21 cellular contexts compared by ENCODE assay signal in the genomic region with DNA sequence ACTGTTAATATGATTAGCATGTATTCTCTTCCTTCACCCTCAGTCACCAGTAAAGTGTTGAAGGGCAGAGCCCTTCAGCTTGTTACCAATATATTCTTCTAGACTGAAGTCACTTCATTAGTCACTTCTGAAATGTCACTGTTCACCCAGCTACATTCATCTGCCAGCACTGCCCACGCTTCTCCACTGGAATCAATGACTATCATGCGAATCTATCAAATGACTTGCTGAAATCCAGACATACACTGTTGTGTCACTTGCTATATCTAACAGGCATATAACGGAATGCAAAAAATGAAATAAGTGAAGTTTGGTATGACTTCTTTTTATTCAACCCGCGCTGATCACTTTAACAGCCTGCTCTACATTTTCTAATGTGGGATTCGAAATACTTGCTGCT. TPM values are rescaled to one million over a fixed set of nuclear protein-coding genes. Genes with fewer than 3 reads are reported as not detected.
"Had no signal": no experiment of that assay in that cellular context is flagged by ENCODE, and none has a peak within 500 bp of the region (broad histone marks: within the 10 kb centered on the region; RNA-seq: fewer than 3 reads in every experiment).

No MANE protein-coding gene starts in this region.

- H3K4me1 Mint-ChIP-seq: activated naive CD4-positive, alpha-beta T cell treated with anti-CD3 and anti-CD28 coated beads, Interleukin-2, amount 10 ng/mL, durations not matched to agents 7 days and 5 days; immature natural killer cell; stimulated activated memory B cell treated with anti-CD40 and anti-IgM and Interleukin-4, amounts not matched to agents 10 μg/mL and 1 μg/mL and 100 μg/mL, for 72 hours had no signal

- DNase-seq: activated CD8-positive, alpha-beta memory T cell treated with anti-CD3 and anti-CD28 coated beads for 24 hours; activated CD8-positive, alpha-beta memory T cell treated with anti-CD3 and anti-CD28 coated beads, Interleukin-2, amount 50 U/mL, for 48 hours; activated naive CD4-positive, alpha-beta T cell treated with anti-CD3 and anti-CD28 coated beads, Interleukin-2, amount 10 ng/mL, durations not matched to agents 7 days and 5 days; cerebellar nuclear complex; effector memory CD4-positive, alpha-beta T cell; immature natural killer cell; kidney glomerular epithelial cell; left ventricle myocardium inferior; mammary epithelial cell; occipital lobe; posterior cingulate gyrus; retina; SIG-M5; substantia nigra; T-cell; T1000 had no signal

- H3K4me3 Mint-ChIP-seq: activated naive CD4-positive, alpha-beta T cell treated with anti-CD3 and anti-CD28 coated beads, Interleukin-2, amount 10 ng/mL, durations not matched to agents 7 days and 5 days; dendritic cell treated with granulocyte-macrophage colony-stimulating factor and Interleukin-4, amounts not matched to agents 40 ng/mL and 50 ng/mL, for 4 days; immature natural killer cell; stimulated activated memory B cell treated with anti-CD40 and anti-IgM and Interleukin-4, amounts not matched to agents 10 μg/mL and 1 μg/mL and 100 μg/mL, for 72 hours; T-cell had no signal

- H3K27ac Mint-ChIP-seq: activated naive CD4-positive, alpha-beta T cell treated with anti-CD3 and anti-CD28 coated beads, Interleukin-2, amount 10 ng/mL, durations not matched to agents 7 days and 5 days; dendritic cell treated with granulocyte-macrophage colony-stimulating factor and Interleukin-4, amounts not matched to agents 40 ng/mL and 50 ng/mL, for 4 days; immature natural killer cell; stimulated activated memory B cell treated with anti-CD40 and anti-IgM and Interleukin-4, amounts not matched to agents 10 μg/mL and 1 μg/mL and 100 μg/mL, for 72 hours; T-cell had no signal

- ATAC-seq: SK-N-SH treated with all-trans-retinoic acid at 6 μM for 48 hours; stimulated activated memory B cell treated with anti-CD40 and anti-IgM and Interleukin-4, amounts not matched to agents 10 μg/mL and 1 μg/mL and 100 μg/mL, for 72 hours; T-cell had no signal

- H3K27me3 Mint-ChIP-seq: activated naive CD4-positive, alpha-beta T cell treated with anti-CD3 and anti-CD28 coated beads, Interleukin-2, amount 10 ng/mL, durations not matched to agents 7 days and 5 days; dendritic cell treated with granulocyte-macrophage colony-stimulating factor and Interleukin-4, amounts not matched to agents 40 ng/mL and 50 ng/mL, for 4 days; stimulated activated memory B cell treated with anti-CD40 and anti-IgM and Interleukin-4, amounts not matched to agents 10 μg/mL and 1 μg/mL and 100 μg/mL, for 72 hours; T-cell had no signal

- H3K9me3 Mint-ChIP-seq: activated naive CD4-positive, alpha-beta T cell treated with anti-CD3 and anti-CD28 coated beads, Interleukin-2, amount 10 ng/mL, durations not matched to agents 7 days and 5 days; dendritic cell treated with granulocyte-macrophage colony-stimulating factor and Interleukin-4, amounts not matched to agents 40 ng/mL and 50 ng/mL, for 4 days; immature natural killer cell; stimulated activated memory B cell treated with anti-CD40 and anti-IgM and Interleukin-4, amounts not matched to agents 10 μg/mL and 1 μg/mL and 100 μg/mL, for 72 hours; T-cell had no signal

RNA-seq across cellular contexts. Expression of a gene that starts 28.7 kb away (rescaled TPM):
- total RNA-seq: bronchial epithelial cell, endothelial cell of umbilical vein, left ventricle myocardium inferior had no signal
